ENCODE assay signal across 1 cellular context in the genomic region with DNA sequence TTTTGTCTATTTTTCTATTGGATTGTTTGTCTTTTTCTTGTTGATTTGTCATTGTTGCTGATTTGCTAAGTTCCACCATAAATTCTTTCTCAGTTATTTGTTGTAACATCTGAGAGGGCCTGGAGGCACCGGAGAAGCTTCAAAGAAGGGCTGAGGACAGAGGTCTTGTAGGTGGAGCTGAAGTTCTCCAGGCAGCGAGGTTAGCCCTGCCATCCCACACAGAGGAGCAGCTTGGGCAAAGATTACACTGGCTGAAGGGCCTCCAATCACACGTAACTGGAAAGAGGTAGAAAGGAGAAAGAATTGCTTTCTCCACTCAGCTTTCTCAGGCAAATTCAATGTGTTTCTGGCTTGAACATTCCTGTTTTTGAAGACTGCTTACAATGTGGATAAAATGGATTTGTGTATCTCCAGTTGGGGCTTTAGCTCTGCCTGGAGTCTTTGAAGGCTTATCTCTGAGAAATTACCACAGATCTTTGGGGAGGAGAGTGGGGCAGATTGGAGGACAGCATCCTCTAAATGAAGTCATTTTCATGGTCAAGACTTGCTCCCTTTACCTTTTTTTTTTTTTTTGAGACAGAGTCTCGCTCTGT.
TF ChIP-seq lines count a peak whose summit lies in the region.

No MANE protein-coding gene starts in this region.

TF ChIP-seq in H1, 55 proteins besides CTCF, POLR2A, EP300 and RAD21:
- no peak for TF ChIP-seq SUZ12 (IDR thresholded peaks at IDR 0.05; ENCODE audit: low read length)
- no peak for TF ChIP-seq ASH2L (IDR thresholded peaks at IDR 0.05; ENCODE audit: low read length)
- TF ChIP-seq KDM4A (IDR thresholded peaks at IDR 0.05; ENCODE audit: low read depth, low read length, severe bottlenecking) = no peak
- no peak for TF ChIP-seq NANOG (IDR thresholded peaks at IDR 0.05; ENCODE audit: insufficient read depth, low read depth, low read length, poor library complexity, severe bottlenecking)
- no peak for TF ChIP-seq FOSL1 (IDR thresholded peaks at IDR 0.05; ENCODE audit: insufficient read depth, low read depth, low read length)
- no peak for TF ChIP-seq RFX5 (IDR thresholded peaks at IDR 0.05; ENCODE audit: borderline replicate concordance, low read depth, low read length)
- no peak for TF ChIP-seq BCL11A (IDR thresholded peaks at IDR 0.05; ENCODE audit: low read depth in 2 of 2, low read length in 2 of 2)
